In the genomic region with DNA sequence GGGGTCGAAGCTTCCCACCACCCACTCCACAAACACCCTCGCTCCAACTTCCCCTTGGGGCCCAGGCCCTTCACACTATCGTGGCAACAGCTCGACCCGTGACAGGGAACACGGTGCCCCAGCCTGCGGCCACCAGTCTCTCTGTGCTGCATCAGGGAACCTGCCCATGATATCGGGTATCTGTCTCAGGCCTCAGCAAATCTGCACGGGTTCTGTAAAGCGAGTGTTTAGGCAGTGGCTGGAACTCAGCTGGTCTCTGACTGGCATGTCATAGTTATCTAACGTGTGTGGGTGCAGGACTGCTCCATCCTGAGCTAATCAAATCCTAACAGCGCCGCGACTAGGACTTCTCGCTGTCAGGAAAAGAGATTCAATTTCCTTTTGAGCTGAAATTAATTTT, we compare ENCODE assay signal across 1 cellular context.
TF ChIP-seq lines count a peak whose summit lies in the region.

No MANE protein-coding gene starts in this region.

TF ChIP-seq in SK-N-SH treated with all-trans-retinoic acid at 6 μM for 48 hours, 23 proteins besides CTCF, POLR2A, EP300 and RAD21 (continued from another document):
- TF ChIP-seq, protein P1, sequence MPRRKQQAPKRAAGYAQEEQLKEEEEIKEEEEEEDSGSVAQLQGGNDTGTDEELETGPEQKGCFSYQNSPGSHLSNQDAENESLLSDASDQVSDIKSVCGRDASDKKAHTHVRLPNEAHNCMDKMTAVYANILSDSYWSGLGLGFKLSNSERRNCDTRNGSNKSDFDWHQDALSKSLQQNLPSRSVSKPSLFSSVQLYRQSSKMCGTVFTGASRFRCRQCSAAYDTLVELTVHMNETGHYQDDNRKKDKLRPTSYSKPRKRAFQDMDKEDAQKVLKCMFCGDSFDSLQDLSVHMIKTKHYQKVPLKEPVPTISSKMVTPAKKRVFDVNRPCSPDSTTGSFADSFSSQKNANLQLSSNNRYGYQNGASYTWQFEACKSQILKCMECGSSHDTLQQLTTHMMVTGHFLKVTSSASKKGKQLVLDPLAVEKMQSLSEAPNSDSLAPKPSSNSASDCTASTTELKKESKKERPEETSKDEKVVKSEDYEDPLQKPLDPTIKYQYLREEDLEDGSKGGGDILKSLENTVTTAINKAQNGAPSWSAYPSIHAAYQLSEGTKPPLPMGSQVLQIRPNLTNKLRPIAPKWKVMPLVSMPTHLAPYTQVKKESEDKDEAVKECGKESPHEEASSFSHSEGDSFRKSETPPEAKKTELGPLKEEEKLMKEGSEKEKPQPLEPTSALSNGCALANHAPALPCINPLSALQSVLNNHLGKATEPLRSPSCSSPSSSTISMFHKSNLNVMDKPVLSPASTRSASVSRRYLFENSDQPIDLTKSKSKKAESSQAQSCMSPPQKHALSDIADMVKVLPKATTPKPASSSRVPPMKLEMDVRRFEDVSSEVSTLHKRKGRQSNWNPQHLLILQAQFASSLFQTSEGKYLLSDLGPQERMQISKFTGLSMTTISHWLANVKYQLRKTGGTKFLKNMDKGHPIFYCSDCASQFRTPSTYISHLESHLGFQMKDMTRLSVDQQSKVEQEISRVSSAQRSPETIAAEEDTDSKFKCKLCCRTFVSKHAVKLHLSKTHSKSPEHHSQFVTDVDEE (CRISPR knock-in tag; IDR thresholded peaks at IDR 0.05) = no peak
- TF ChIP-seq OSR1 (CRISPR knock-in tag; IDR thresholded peaks at IDR 0.05) (no peak), ZNF8 (CRISPR knock-in tag; IDR thresholded peaks at IDR 0.05) (no peak), RARB (CRISPR knock-in tag; IDR thresholded peaks at IDR 0.05) (no peak), SNAI2 (CRISPR knock-in tag; IDR thresholded peaks at IDR 0.05) (no peak), ZNF70 (CRISPR knock-in tag; IDR thresholded peaks at IDR 0.05) (no peak), ZFP3 (CRISPR knock-in tag; IDR thresholded peaks at IDR 0.05) (no peak), TCF4 (CRISPR knock-in tag; IDR thresholded peaks at IDR 0.05; ENCODE audit: borderline replicate concordance) (no peak), PPARA (CRISPR knock-in tag; IDR thresholded peaks at IDR 0.05; ENCODE audit: borderline replicate concordance) (no peak), ZNF565 (CRISPR knock-in tag; conservative IDR thresholded peaks at IDR 0.05; ENCODE audit: low read depth) (no peak), ESRRG (CRISPR knock-in tag; IDR thresholded peaks at IDR 0.05) (no peak)
- TF ChIP-seq, protein P2, sequence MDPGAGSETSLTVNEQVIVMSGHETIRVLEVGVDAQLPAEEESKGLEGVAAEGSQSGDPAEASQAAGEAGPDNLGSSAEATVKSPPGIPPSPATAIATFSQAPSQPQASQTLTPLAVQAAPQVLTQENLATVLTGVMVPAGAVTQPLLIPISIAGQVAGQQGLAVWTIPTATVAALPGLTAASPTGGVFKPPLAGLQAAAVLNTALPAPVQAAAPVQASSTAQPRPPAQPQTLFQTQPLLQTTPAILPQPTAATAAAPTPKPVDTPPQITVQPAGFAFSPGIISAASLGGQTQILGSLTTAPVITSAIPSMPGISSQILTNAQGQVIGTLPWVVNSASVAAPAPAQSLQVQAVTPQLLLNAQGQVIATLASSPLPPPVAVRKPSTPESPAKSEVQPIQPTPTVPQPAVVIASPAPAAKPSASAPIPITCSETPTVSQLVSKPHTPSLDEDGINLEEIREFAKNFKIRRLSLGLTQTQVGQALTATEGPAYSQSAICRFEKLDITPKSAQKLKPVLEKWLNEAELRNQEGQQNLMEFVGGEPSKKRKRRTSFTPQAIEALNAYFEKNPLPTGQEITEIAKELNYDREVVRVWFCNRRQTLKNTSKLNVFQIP (CRISPR knock-in tag; IDR thresholded peaks at IDR 0.05; ENCODE audit: borderline replicate concordance, low read depth) = no peak
- TF ChIP-seq, protein P3, sequence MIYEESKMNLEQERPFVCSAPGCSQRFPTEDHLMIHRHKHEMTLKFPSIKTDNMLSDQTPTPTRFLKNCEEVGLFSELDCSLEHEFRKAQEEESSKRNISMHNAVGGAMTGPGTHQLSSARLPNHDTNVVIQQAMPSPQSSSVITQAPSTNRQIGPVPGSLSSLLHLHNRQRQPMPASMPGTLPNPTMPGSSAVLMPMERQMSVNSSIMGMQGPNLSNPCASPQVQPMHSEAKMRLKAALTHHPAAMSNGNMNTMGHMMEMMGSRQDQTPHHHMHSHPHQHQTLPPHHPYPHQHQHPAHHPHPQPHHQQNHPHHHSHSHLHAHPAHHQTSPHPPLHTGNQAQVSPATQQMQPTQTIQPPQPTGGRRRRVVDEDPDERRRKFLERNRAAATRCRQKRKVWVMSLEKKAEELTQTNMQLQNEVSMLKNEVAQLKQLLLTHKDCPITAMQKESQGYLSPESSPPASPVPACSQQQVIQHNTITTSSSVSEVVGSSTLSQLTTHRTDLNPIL (CRISPR knock-in tag; IDR thresholded peaks at IDR 0.05; ENCODE audit: low read depth) = no peak
